In the genomic region with DNA sequence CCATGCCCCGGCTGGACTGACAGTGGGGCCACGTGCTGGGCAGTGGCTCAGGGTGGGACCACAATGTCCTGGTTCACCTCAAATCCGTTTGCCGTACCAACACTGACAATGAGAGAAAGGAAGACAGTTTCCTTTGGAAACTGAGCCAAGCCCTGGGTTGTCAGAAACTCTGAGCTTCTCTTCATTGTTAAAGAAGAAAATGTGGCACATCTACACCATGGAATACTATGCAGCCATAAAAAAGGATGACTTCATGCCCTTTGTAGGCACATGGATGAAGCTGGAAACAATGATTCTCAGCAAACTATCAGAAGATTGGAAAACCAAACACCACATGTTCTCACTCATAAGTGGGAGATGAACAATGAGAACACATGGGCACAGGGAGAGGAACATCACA, we compare ENCODE assay signal across 7 cellular contexts. TPM values are rescaled to one million over a fixed set of nuclear protein-coding genes. Genes with fewer than 3 reads are reported as not detected.
"Had no signal": no experiment of that assay in that cellular context is flagged by ENCODE, and none has a peak within 500 bp of the region (broad histone marks: within the 10 kb centered on the region; RNA-seq: fewer than 3 reads in every experiment).

No MANE protein-coding gene starts in this region.

RNA-seq across cellular contexts. Expression of gene RFPL4A, which starts 2.1 kb away (rescaled TPM):
- total RNA-seq: GM23248, GM23338, H1, H7, H9, HFFc6 had no signal
- polyA plus RNA-seq: GM23248, GM23338, H1 had no signal

RNA-seq across cellular contexts. Expression of gene RFPL4AL1, which starts 12.1 kb away (rescaled TPM):
- total RNA-seq: GM23248, GM23338, H1, H7, H9 had no signal
- polyA plus RNA-seq: GM23248, GM23338, H1 had no signal

RNA-seq across cellular contexts. Expression of gene NLRP9, which starts 18.6 kb away (rescaled TPM):
- total RNA-seq: GM23248, GM23338, H1, H4, H7, H9, HFFc6 had no signal
- polyA plus RNA-seq: GM23248, GM23338, H1 had no signal
